8 cellular contexts compared by ENCODE assay signal in genomic region chr12:132710422-132711168, GRCh38. TPM values are rescaled to one million over a fixed set of nuclear protein-coding genes. Genes with fewer than 3 reads are reported as not detected.
A peak's percentile ranks its signal among the peaks of the same experiment; 100 is the strongest.
DNase-seq lines count a peak whose midpoint lies in the region; ATAC-seq and TF ChIP-seq lines count a peak whose summit lies in the region.

Gene PGAM5, plus strand, starts transcription at chr12:132710842. Its CDS starts 35 bp downstream, at chr12:132710877.

- no peaks in the 10 kb centered on the region for H3F3A ChIP-seq in GM23248 (ENCODE audit: insufficient read depth)

- H3K27me3 Mint-ChIP-seq in naive thymus-derived CD8-positive, alpha-beta T cell, result no peaks in the 10 kb centered on the region
- H3K27me3 Mint-ChIP-seq in stimulated activated naive B cell treated with anti-CD40 and anti-IgM and Interleukin-4, amounts not matched to agents 10 μg/mL and 1 μg/mL and 100 μg/mL, for 72 hours, result no peaks in the 10 kb centered on the region

- TF ChIP-seq CTCF in fibroblast of lung (conservative IDR thresholded peaks at IDR 0.05 in 1 of 2, IDR thresholded peaks at IDR 0.05 in 1 of 2; ENCODE audit: low read depth in 1 of 2, low read length in 2 of 2), result no peak

- H3K36me3 ChIP-seq in GM23248 (ENCODE audit: low read depth) (no peaks in the 10 kb centered on the region), KOPT-K1 (ENCODE audit: insufficient read depth, low read length) (peaks cover 45% of the 10 kb centered on the region), fibroblast of lung (ENCODE audit: control insufficient read depth, insufficient read depth, low read length) (peaks cover 1% of the 10 kb centered on the region)

- H2AFZ ChIP-seq in GM23248 (peak within 1 kb of the TSS; percentile 92), fibroblast of lung (ENCODE audit: low read length) (peak within 1 kb of the TSS; percentile 17)

- 1% methylated on average over 72 to 76 of the region's 100 CpGs for WGBS in GM23248 (ENCODE audit: low coverage in 1 of 2, low lambda C conversion rate in 2 of 2, missing lambda C conversion rate in 2 of 2), 2 experiments

- in situ Hi-C loops in GM23248 (cut with MboI), result no loop called here

- H3K27ac ChIP-seq in GM23248 (peak within 1 kb of the TSS; percentile 4; the same call in 1 of the 2 replicates), KOPT-K1 (ENCODE audit: low read depth, low read length, poor library complexity, severe bottlenecking) (peak within 1 kb of the TSS; percentile 73), fibroblast of lung (ENCODE audit: insufficient read depth, low read length) (peak within 1 kb of the TSS; percentile 47)

- peaks cover 0 to 34% (median 4%) of the 10 kb centered on the region in 9 donors for H3K9me3 Mint-ChIP-seq in naive thymus-derived CD8-positive, alpha-beta T cell
- H3K9me3 Mint-ChIP-seq in stimulated activated naive B cell treated with anti-CD40 and anti-IgM and Interleukin-4, amounts not matched to agents 10 μg/mL and 1 μg/mL and 100 μg/mL, for 72 hours, result peaks cover 4 to 5% of the 10 kb centered on the region in 2 donors

- H3K4me1 ChIP-seq in GM23248 (ENCODE audit: insufficient read depth), result peaks cover 4% of the 10 kb centered on the region; the same call in 1 of the 2 replicates
- no peaks in the 10 kb centered on the region for H3K4me1 ChIP-seq in fibroblast of lung (ENCODE audit: control insufficient read depth, extremely low read depth, insufficient read depth, low read length)

- peak; percentile 93 to 97 for ATAC-seq in naive thymus-derived CD8-positive, alpha-beta T cell
- peak; percentile 93 to 97 for ATAC-seq in stimulated activated naive B cell treated with anti-CD40 and anti-IgM and Interleukin-4, amounts not matched to agents 10 μg/mL and 1 μg/mL and 100 μg/mL, for 72 hours (replicated peaks)

- peaks cover 8 to 12% (median 12%) of the 10 kb centered on the region in 3 donors for H3K36me3 Mint-ChIP-seq in naive thymus-derived CD8-positive, alpha-beta T cell
- peaks cover 24 to 29% of the 10 kb centered on the region in 2 donors for H3K36me3 Mint-ChIP-seq in stimulated activated naive B cell treated with anti-CD40 and anti-IgM and Interleukin-4, amounts not matched to agents 10 μg/mL and 1 μg/mL and 100 μg/mL, for 72 hours

- H3K27ac Mint-ChIP-seq in naive thymus-derived CD8-positive, alpha-beta T cell, result peak within 1 kb of the TSS; percentile 88 to 96 (median 94)
- peak within 1 kb of the TSS; percentile 97 for H3K27ac Mint-ChIP-seq in stimulated activated naive B cell treated with anti-CD40 and anti-IgM and Interleukin-4, amounts not matched to agents 10 μg/mL and 1 μg/mL and 100 μg/mL, for 72 hours

- H3K9ac ChIP-seq in GM23248, result peak within 1 kb of the TSS; percentile 74
- peak within 1 kb of the TSS; percentile 75 for H3K9ac ChIP-seq in fibroblast of lung (ENCODE audit: insufficient read depth, low read length)

- peak within 1 kb of the TSS; percentile 79 to 92 (median 89) for H3K4me3 Mint-ChIP-seq in naive thymus-derived CD8-positive, alpha-beta T cell
- peak within 1 kb of the TSS; percentile 89 to 95 for H3K4me3 Mint-ChIP-seq in stimulated activated naive B cell treated with anti-CD40 and anti-IgM and Interleukin-4, amounts not matched to agents 10 μg/mL and 1 μg/mL and 100 μg/mL, for 72 hours

- no peaks in the 10 kb centered on the region for H3K27me3 ChIP-seq in GM23248 (replicated peaks; ENCODE audit: insufficient read depth)
- no peaks in the 10 kb centered on the region for H3K27me3 ChIP-seq in fibroblast of lung (ENCODE audit: control insufficient read depth, insufficient read depth, low read length)

- peaks cover 8 to 37% (median 18%) of the 10 kb centered on the region in 4 donors for H3K4me1 Mint-ChIP-seq in naive thymus-derived CD8-positive, alpha-beta T cell
- H3K4me1 Mint-ChIP-seq in stimulated activated naive B cell treated with anti-CD40 and anti-IgM and Interleukin-4, amounts not matched to agents 10 μg/mL and 1 μg/mL and 100 μg/mL, for 72 hours, result peaks cover 16 to 23% of the 10 kb centered on the region in 2 donors

- H3K4me2 ChIP-seq in GM23248 (ENCODE audit: unreplicated experiment) (peak within 1 kb of the TSS; percentile 88), fibroblast of lung (ENCODE audit: extremely low read depth, insufficient read depth, low read length) (peak within 1 kb of the TSS; percentile 65)

- H3K9me3 ChIP-seq in GM23248 (ENCODE audit: low read depth) (no peaks in the 10 kb centered on the region), KOPT-K1 (ENCODE audit: insufficient read depth, low read length, poor library complexity, severe bottlenecking) (no peaks in the 10 kb centered on the region), fibroblast of lung (ENCODE audit: control insufficient read depth, insufficient read depth, low read depth, low read length) (no peaks in the 10 kb centered on the region)

- peak; percentile 84 for DNase-seq in Daoy (ENCODE audit: low read depth)
- peak; percentile 92 for DNase-seq in GM23248
- peak; percentile 74 for DNase-seq in RPMI7951 (ENCODE audit: low read depth)
- DNase-seq in activated T-helper 1 cell treated with Interleukin-2 at 50 U/mL for 16 hours (ENCODE audit: low read depth), result peak; percentile 92
- peak; percentile 71 to 79 for DNase-seq in fibroblast of lung (ENCODE audit: low read depth in 2 of 2)
- peak; percentile 85 to 95 (median 94) for DNase-seq in naive thymus-derived CD8-positive, alpha-beta T cell
- DNase-seq in stimulated activated naive B cell treated with anti-CD40 and anti-IgM and Interleukin-4, amounts not matched to agents 10 μg/mL and 1 μg/mL and 100 μg/mL, for 72 hours, result peak; percentile 93

- H3K4me3 ChIP-seq in GM23248, result peak within 1 kb of the TSS; percentile 91
- peak within 1 kb of the TSS; percentile 69 to 92 (median 86) for H3K4me3 ChIP-seq in fibroblast of lung (replicated peaks in 1 of 4; ENCODE audit: control extremely low read depth in 1 of 4, insufficient read depth in 1 of 4, low read depth in 3 of 4, low read length in 4 of 4)

- no peaks in the 10 kb centered on the region for H3K9me2 ChIP-seq in GM23248 (ENCODE audit: insufficient read depth)

- H4K20me1 ChIP-seq in GM23248 (ENCODE audit: insufficient read depth) (no peaks in the 10 kb centered on the region), fibroblast of lung (ENCODE audit: control insufficient read depth, extremely low read depth, insufficient read depth, low read length) (no peaks in the 10 kb centered on the region)

- H3K79me2 ChIP-seq in GM23248 (ENCODE audit: insufficient read depth) (peaks cover 42% of the 10 kb centered on the region), fibroblast of lung (ENCODE audit: control insufficient read depth, insufficient read depth, low read length) (peaks cover 30% of the 10 kb centered on the region)

- POLR2A ChIA-PET in naive thymus-derived CD8-positive, alpha-beta T cell (lab: Charles Lee), result interaction anchor here (0.7 to 1.8 kb wide), 6 partner anchors 47 to 276 kb away, joined by 3 to 6 read pairs (median 4); partner anchors contain the start of genes CHFR, GOLGA3 and ZNF26

RNA-seq across cellular contexts. Expression of gene PGAM5, which starts in this region (rescaled TPM):
- total RNA-seq in Daoy (2014; rRNA removed; shearing (Covaris generic)), result 73.5 and 94.1 TPM in 2 replicates
- total RNA-seq in GM23248 (2014; rRNA removed; shearing (Covaris generic)), result 26.1 and 28.7 TPM in 2 replicates
- polyA plus RNA-seq in GM23248 (2016; fragmentation: Nextera tagmentation; extraction: Ambion mirVana), result 10.2 and 12.0 TPM in 2 replicates
- 24.3 and 27.5 TPM in 2 replicates for total RNA-seq in RPMI7951 (2014; rRNA removed; shearing (Covaris generic))
- 27.1 and 27.7 TPM in 2 replicates for total RNA-seq in fibroblast of lung
- 9.8 and 20.2 TPM in 2 replicates for polyA plus RNA-seq in fibroblast of lung
- 15.6 and 30.3 TPM in 2 replicates for polyA plus RNA-seq in fibroblast of lung (2012)
- 28.4 and 75.8 TPM in 2 replicates for polyA minus RNA-seq in fibroblast of lung (ENCODE audit: low replicate concordance)
- 10 to 100 TPM; 27.5 to 28.9 TPM for total RNA-seq in naive thymus-derived CD8-positive, alpha-beta T cell
- polyA plus RNA-seq in naive thymus-derived CD8-positive, alpha-beta T cell, result 10 to 100 TPM; 20.9 to 30.9 (median 23.8) TPM

Comparison
In these comparisons a context has a peak if more than half of its experiments do, and no peak if none do; other contexts are left out.
1. Peak in every context shown above with its lines: DNase-seq, ATAC-seq, H3K4me3 ChIP-seq and H3K27ac ChIP-seq.
2. H3K27ac ChIP-seq: peak in every context shown above with its lines; median percentile 73 in KOPT-K1; 47 in fibroblast of lung; 4 in GM23248.